ENCODE assay signal across 9 cellular contexts in the genomic region with DNA sequence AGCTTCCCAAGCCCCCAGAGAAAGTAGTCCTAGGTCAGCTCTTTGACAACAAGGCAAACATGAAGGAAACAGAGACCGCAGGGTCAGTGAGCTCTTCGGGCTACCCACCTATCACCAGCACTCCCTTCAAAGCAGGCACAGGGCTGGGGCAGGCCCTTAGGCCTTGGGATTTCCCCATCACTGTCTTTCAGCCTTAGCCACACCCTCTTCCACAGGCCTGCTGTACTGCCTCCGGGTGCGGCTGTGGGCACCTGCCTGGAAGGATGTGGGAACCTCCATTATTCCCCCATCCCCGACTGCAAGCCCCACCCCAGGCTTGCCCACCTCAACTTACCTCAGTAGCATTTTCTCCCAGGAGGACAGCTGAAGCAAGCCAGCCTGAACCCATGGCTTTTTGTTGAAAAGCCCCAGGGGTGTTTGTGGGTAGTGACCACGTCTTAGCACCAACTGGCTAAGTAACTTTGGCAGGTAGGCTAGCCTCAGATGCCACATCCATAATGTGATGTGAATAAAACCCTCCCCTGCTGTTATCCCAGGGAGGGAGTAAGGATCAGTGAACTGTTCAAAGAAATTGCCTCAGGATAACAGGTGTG.
DNase-seq lines count a peak whose midpoint lies in the region; ATAC-seq, FAIRE-seq and TF ChIP-seq lines count a peak whose summit lies in the region.
"Had no signal": no experiment of that assay in that cellular context is flagged by ENCODE, and none has a peak within 500 bp of the region (broad histone marks: within the 10 kb centered on the region; RNA-seq: fewer than 3 reads in every experiment).

No MANE protein-coding gene starts in this region.

- H3K4me1 Mint-ChIP-seq in CD4-positive, CD25-positive, alpha-beta regulatory T cell, result peaks cover 3 to 14% (median 8%) of the 10 kb centered on the region in 4 donors
- H3K4me1 Mint-ChIP-seq in activated naive CD4-positive, alpha-beta T cell treated with anti-CD3 and anti-CD28 coated beads, Interleukin-2, amount 10 ng/mL, durations not matched to agents 7 days and 5 days, result peaks cover 14% of the 10 kb centered on the region
- H3K4me1 Mint-ChIP-seq in stimulated activated memory B cell treated with anti-CD40 and anti-IgM and Interleukin-4, amounts not matched to agents 10 μg/mL and 1 μg/mL and 100 μg/mL, for 72 hours, result peaks cover 14% of the 10 kb centered on the region

- peaks cover 11% of the 10 kb centered on the region for H3K4me1 ChIP-seq in CD4-positive, CD25-positive, alpha-beta regulatory T cell (ENCODE audit: control insufficient read depth, insufficient read depth, low read length, poor library complexity, severe bottlenecking)
- peaks cover 20% of the 10 kb centered on the region for H3K4me1 ChIP-seq in PC-3 (ENCODE audit: insufficient read depth, low read length)

- no peak overlapping the region for H3K27ac ChIP-seq in CD4-positive, CD25-positive, alpha-beta regulatory T cell (ENCODE audit: insufficient read depth, low read length, poor library complexity, severe bottlenecking)
- H3K27ac ChIP-seq in PC-3 (ENCODE audit: low read length), result no peak overlapping the region

- H2AFZ ChIP-seq in PC-3 (ENCODE audit: low read length), result no peak overlapping the region

- POLR2A ChIA-PET in PC-3 (lab: Charles Lee; ENCODE audit: unreplicated experiment), result no interaction called here

- TF ChIP-seq CTCF in D721Med (IDR thresholded peaks at IDR 0.05; ENCODE audit: insufficient read depth, missing control alignments), result no peak
- no peak for TF ChIP-seq CTCF in PC-3 (conservative IDR thresholded peaks at IDR 0.05; ENCODE audit: low read depth, low read length)

- H3K27me3 ChIP-seq in CD4-positive, CD25-positive, alpha-beta regulatory T cell (ENCODE audit: control insufficient read depth, insufficient read depth, low read length), result no peaks in the 10 kb centered on the region
- H3K27me3 ChIP-seq in PC-3 (ENCODE audit: low read length), result no peaks in the 10 kb centered on the region

- no peaks in the 10 kb centered on the region for H3F3A ChIP-seq in PC-3 (ENCODE audit: low read length, unreplicated experiment)

- H3K9me3 Mint-ChIP-seq in CD4-positive, CD25-positive, alpha-beta regulatory T cell, result no peaks in the 10 kb centered on the region
- no peaks in the 10 kb centered on the region for H3K9me3 Mint-ChIP-seq in activated naive CD4-positive, alpha-beta T cell treated with anti-CD3 and anti-CD28 coated beads, Interleukin-2, amount 10 ng/mL, durations not matched to agents 7 days and 5 days
- H3K9me3 Mint-ChIP-seq in stimulated activated memory B cell treated with anti-CD40 and anti-IgM and Interleukin-4, amounts not matched to agents 10 μg/mL and 1 μg/mL and 100 μg/mL, for 72 hours, result no peaks in the 10 kb centered on the region

- no peaks in the 10 kb centered on the region for H3K36me3 ChIP-seq in CD4-positive, CD25-positive, alpha-beta regulatory T cell (ENCODE audit: control insufficient read depth, insufficient read depth, low read length)
- H3K36me3 ChIP-seq in PC-3 (ENCODE audit: low read depth, low read length), result no peaks in the 10 kb centered on the region

- H3K9me2 ChIP-seq in PC-3 (replicated peaks; ENCODE audit: low read length), result no peaks in the 10 kb centered on the region

- H3K9ac ChIP-seq in PC-3 (ENCODE audit: low read length), result no peak overlapping the region

- H3K36me3 Mint-ChIP-seq in CD4-positive, CD25-positive, alpha-beta regulatory T cell, result no peaks in the 10 kb centered on the region
- H3K36me3 Mint-ChIP-seq in activated naive CD4-positive, alpha-beta T cell treated with anti-CD3 and anti-CD28 coated beads, Interleukin-2, amount 10 ng/mL, durations not matched to agents 7 days and 5 days, result no peaks in the 10 kb centered on the region
- no peaks in the 10 kb centered on the region for H3K36me3 Mint-ChIP-seq in stimulated activated memory B cell treated with anti-CD40 and anti-IgM and Interleukin-4, amounts not matched to agents 10 μg/mL and 1 μg/mL and 100 μg/mL, for 72 hours

- H3K9me3 ChIP-seq in CD4-positive, CD25-positive, alpha-beta regulatory T cell (ENCODE audit: control insufficient read depth in 2 of 2, low read length in 2 of 2), result no peaks in the 10 kb centered on the region
- H3K9me3 ChIP-seq in PC-3 (ENCODE audit: low read length), result no peaks in the 10 kb centered on the region

- no peak overlapping the region for H3K4me3 ChIP-seq in CD4-positive, CD25-positive, alpha-beta regulatory T cell (ENCODE audit: low read depth, low read length)
- no peak overlapping the region for H3K4me3 ChIP-seq in PC-3 (ENCODE audit: low read length)

- peak in 2 of 3 donors; percentile 4 to 36 for DNase-seq in CD4-positive, CD25-positive, alpha-beta regulatory T cell
- peak; percentile 22 for DNase-seq in activated naive CD4-positive, alpha-beta T cell treated with anti-CD3 and anti-CD28 coated beads, Interleukin-2, amount 10 ng/mL, durations not matched to agents 7 days and 5 days
- DNase-seq in D721Med (ENCODE audit: insufficient read length, low spot score) (no peak), EL (no peak), PC-3 (no peak)

- peak overlapping the region in 2 of 3 donors; percentile 48 to 76 for H3K27ac Mint-ChIP-seq in CD4-positive, CD25-positive, alpha-beta regulatory T cell
- H3K27ac Mint-ChIP-seq in activated naive CD4-positive, alpha-beta T cell treated with anti-CD3 and anti-CD28 coated beads, Interleukin-2, amount 10 ng/mL, durations not matched to agents 7 days and 5 days, result peak overlapping the region; percentile 31
- peak overlapping the region; percentile 10 for H3K27ac Mint-ChIP-seq in stimulated activated memory B cell treated with anti-CD40 and anti-IgM and Interleukin-4, amounts not matched to agents 10 μg/mL and 1 μg/mL and 100 μg/mL, for 72 hours

- H3K27me3 Mint-ChIP-seq in CD4-positive, CD25-positive, alpha-beta regulatory T cell, result no peaks in the 10 kb centered on the region
- peaks cover 9% of the 10 kb centered on the region for H3K27me3 Mint-ChIP-seq in activated naive CD4-positive, alpha-beta T cell treated with anti-CD3 and anti-CD28 coated beads, Interleukin-2, amount 10 ng/mL, durations not matched to agents 7 days and 5 days
- H3K27me3 Mint-ChIP-seq in stimulated activated memory B cell treated with anti-CD40 and anti-IgM and Interleukin-4, amounts not matched to agents 10 μg/mL and 1 μg/mL and 100 μg/mL, for 72 hours, result peaks cover 9% of the 10 kb centered on the region

- no peak overlapping the region for H3K4me3 Mint-ChIP-seq in CD4-positive, CD25-positive, alpha-beta regulatory T cell
- no peak overlapping the region for H3K4me3 Mint-ChIP-seq in activated naive CD4-positive, alpha-beta T cell treated with anti-CD3 and anti-CD28 coated beads, Interleukin-2, amount 10 ng/mL, durations not matched to agents 7 days and 5 days
- no peak overlapping the region for H3K4me3 Mint-ChIP-seq in stimulated activated memory B cell treated with anti-CD40 and anti-IgM and Interleukin-4, amounts not matched to agents 10 μg/mL and 1 μg/mL and 100 μg/mL, for 72 hours

- intact Hi-C loops in PC-3 (cut with micrococcal nuclease), result no loop called here

- H4K20me1 ChIP-seq in PC-3 (ENCODE audit: low read length), result no peaks in the 10 kb centered on the region

- no peaks in the 10 kb centered on the region for H3K79me2 ChIP-seq in PC-3 (ENCODE audit: low read length)

- no TSS peak for BruUV-seq in PC-3 (replicated peaks; lab: Mats Ljungman, UMichigan)

- CTCF ChIA-PET in activated naive CD4-positive, alpha-beta T cell treated with anti-CD3 and anti-CD28 coated beads, Interleukin-2, amount 10 ng/mL, durations not matched to agents 7 days and 5 days (lab: Charles Lee), result interaction anchor here (0.7 kb wide), 1 partner anchor 709 kb away, joined by 3 read pairs; no protein-coding TSS in a partner anchor
- CTCF ChIA-PET in PC-3 (lab: Charles Lee), result no interaction called here

- no peak for FAIRE-seq in D721Med (lab: Jason Lieb, UNC)

- no peak overlapping the region for H3K4me2 ChIP-seq in PC-3 (ENCODE audit: low read length)

- ATAC-seq in CD4-positive, CD25-positive, alpha-beta regulatory T cell (ENCODE audit: low read depth in 2 of 2), result peak; percentile 73 to 76
- ATAC-seq in GM21360 (IDR thresholded peaks at IDR 0.05; ENCODE audit: unreplicated experiment), result peak; percentile 99
- peak; percentile 93 for ATAC-seq in HG03469 (IDR thresholded peaks at IDR 0.05; ENCODE audit: unreplicated experiment)
- ATAC-seq in stimulated activated memory B cell treated with anti-CD40 and anti-IgM and Interleukin-4, amounts not matched to agents 10 μg/mL and 1 μg/mL and 100 μg/mL, for 72 hours, result peak; percentile 97
- ATAC-seq in PC-3, result no peak
- ATAC-seq: Panc1 had no signal

Comparison
In these comparisons a context has a peak if more than half of its experiments do, and no peak if none do; other contexts are left out.
1. DNase-seq: peak in CD4-positive, CD25-positive, alpha-beta regulatory T cell (2 of 3) and activated naive CD4-positive, alpha-beta T cell treated with anti-CD3 and anti-CD28 coated beads, Interleukin-2, amount 10 ng/mL, durations not matched to agents 7 days and 5 days (single experiment); none in D721Med (single experiment), EL (single experiment) and PC-3 (single experiment).
2. H3K27ac Mint-ChIP-seq: peak in every context shown above with its lines; median percentile 62 in CD4-positive, CD25-positive, alpha-beta regulatory T cell; 31 in activated naive CD4-positive, alpha-beta T cell treated with anti-CD3 and anti-CD28 coated beads, Interleukin-2, amount 10 ng/mL, durations not matched to agents 7 days and 5 days; 10 in stimulated activated memory B cell treated with anti-CD40 and anti-IgM and Interleukin-4, amounts not matched to agents 10 μg/mL and 1 μg/mL and 100 μg/mL, for 72 hours.